Comparison of ENCODE assay signal across 1 cellular context in genomic region chr20:32466739-32467505, GRCh38.
TF ChIP-seq lines count a peak whose summit lies in the region.

No MANE protein-coding gene starts in this region.

TF ChIP-seq in HepG2, 621 proteins besides CTCF, POLR2A, EP300 and RAD21 (continued from another document):
- TF ChIP-seq MLXIP (CRISPR knock-in tag; IDR thresholded peaks at IDR 0.05; ENCODE audit: borderline replicate concordance): no peak
- TF ChIP-seq POGZ (CRISPR knock-in tag; IDR thresholded peaks at IDR 0.05): no peak
- TF ChIP-seq, protein P1, sequence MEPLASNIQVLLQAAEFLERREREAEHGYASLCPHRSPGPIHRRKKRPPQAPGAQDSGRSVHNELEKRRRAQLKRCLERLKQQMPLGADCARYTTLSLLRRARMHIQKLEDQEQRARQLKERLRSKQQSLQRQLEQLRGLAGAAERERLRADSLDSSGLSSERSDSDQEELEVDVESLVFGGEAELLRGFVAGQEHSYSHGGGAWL (CRISPR knock-in tag; IDR thresholded peaks at IDR 0.05): no peak
- TF ChIP-seq HDAC6 (IDR thresholded peaks at IDR 0.05; ENCODE audit: low read depth, low read length): no peak
- no peak for TF ChIP-seq ZNF44 (CRISPR knock-in tag; IDR thresholded peaks at IDR 0.05)
- TF ChIP-seq, protein P2, sequence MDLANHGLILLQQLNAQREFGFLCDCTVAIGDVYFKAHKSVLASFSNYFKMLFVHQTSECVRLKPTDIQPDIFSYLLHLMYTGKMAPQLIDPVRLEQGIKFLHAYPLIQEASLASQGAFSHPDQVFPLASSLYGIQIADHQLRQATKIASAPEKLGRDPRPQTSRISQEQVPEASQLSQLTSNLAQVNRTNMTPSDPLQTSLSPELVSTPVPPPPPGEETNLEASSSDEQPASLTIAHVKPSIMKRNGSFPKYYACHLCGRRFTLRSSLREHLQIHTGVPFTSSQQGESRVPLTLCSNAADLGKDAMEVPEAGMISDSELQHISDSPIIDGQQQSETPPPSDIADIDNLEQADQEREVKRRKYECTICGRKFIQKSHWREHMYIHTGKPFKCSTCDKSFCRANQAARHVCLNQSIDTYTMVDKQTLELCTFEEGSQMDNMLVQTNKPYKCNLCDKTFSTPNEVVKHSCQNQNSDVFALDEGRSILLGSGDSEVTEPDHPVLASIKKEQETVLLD (CRISPR knock-in tag; IDR thresholded peaks at IDR 0.05; ENCODE audit: low read depth): no peak
- TF ChIP-seq HOMEZ (CRISPR knock-in tag; IDR thresholded peaks at IDR 0.05; ENCODE audit: low read depth): no peak
- TF ChIP-seq, protein P3, sequence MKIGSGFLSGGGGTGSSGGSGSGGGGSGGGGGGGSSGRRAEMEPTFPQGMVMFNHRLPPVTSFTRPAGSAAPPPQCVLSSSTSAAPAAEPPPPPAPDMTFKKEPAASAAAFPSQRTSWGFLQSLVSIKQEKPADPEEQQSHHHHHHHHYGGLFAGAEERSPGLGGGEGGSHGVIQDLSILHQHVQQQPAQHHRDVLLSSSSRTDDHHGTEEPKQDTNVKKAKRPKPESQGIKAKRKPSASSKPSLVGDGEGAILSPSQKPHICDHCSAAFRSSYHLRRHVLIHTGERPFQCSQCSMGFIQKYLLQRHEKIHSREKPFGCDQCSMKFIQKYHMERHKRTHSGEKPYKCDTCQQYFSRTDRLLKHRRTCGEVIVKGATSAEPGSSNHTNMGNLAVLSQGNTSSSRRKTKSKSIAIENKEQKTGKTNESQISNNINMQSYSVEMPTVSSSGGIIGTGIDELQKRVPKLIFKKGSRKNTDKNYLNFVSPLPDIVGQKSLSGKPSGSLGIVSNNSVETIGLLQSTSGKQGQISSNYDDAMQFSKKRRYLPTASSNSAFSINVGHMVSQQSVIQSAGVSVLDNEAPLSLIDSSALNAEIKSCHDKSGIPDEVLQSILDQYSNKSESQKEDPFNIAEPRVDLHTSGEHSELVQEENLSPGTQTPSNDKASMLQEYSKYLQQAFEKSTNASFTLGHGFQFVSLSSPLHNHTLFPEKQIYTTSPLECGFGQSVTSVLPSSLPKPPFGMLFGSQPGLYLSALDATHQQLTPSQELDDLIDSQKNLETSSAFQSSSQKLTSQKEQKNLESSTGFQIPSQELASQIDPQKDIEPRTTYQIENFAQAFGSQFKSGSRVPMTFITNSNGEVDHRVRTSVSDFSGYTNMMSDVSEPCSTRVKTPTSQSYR (CRISPR knock-in tag; IDR thresholded peaks at IDR 0.05; ENCODE audit: borderline replicate concordance): no peak
- peak; percentile 46 for TF ChIP-seq RBM39 (IDR thresholded peaks at IDR 0.05; ENCODE audit: low read depth, low read length, poor library complexity, severe bottlenecking)
- TF ChIP-seq, protein P4, sequence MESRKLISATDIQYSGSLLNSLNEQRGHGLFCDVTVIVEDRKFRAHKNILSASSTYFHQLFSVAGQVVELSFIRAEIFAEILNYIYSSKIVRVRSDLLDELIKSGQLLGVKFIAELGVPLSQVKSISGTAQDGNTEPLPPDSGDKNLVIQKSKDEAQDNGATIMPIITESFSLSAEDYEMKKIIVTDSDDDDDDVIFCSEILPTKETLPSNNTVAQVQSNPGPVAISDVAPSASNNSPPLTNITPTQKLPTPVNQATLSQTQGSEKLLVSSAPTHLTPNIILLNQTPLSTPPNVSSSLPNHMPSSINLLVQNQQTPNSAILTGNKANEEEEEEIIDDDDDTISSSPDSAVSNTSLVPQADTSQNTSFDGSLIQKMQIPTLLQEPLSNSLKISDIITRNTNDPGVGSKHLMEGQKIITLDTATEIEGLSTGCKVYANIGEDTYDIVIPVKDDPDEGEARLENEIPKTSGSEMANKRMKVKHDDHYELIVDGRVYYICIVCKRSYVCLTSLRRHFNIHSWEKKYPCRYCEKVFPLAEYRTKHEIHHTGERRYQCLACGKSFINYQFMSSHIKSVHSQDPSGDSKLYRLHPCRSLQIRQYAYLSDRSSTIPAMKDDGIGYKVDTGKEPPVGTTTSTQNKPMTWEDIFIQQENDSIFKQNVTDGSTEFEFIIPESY (CRISPR knock-in tag; IDR thresholded peaks at IDR 0.05): 0 out of 2 replicates have a peak, but pooled peaks have one; percentile 31
- no peak for TF ChIP-seq ADNP (CRISPR knock-in tag; IDR thresholded peaks at IDR 0.05)
- no peak for TF ChIP-seq FOXP1 (IDR thresholded peaks at IDR 0.05)
- TF ChIP-seq FOXP1 (CRISPR knock-in tag; IDR thresholded peaks at IDR 0.05): no peak
- TF ChIP-seq ZNF891 (CRISPR knock-in tag; IDR thresholded peaks at IDR 0.05): 0 out of 2 replicates have a peak, but pooled peaks have one; percentile 21
- no peak for TF ChIP-seq ZMYM4 (CRISPR knock-in tag; IDR thresholded peaks at IDR 0.05)
- no peak for TF ChIP-seq FOSL2 (CRISPR knock-in tag; IDR thresholded peaks at IDR 0.05)
- no peak for TF ChIP-seq ZIK1 (CRISPR knock-in tag; IDR thresholded peaks at IDR 0.05; ENCODE audit: borderline replicate concordance, low read depth)
- TF ChIP-seq ZNF781 (CRISPR knock-in tag; IDR thresholded peaks at IDR 0.05; ENCODE audit: borderline replicate concordance, not compliant biosample characterization): no peak
- no peak for TF ChIP-seq ZNF616 (CRISPR knock-in tag; IDR thresholded peaks at IDR 0.05; ENCODE audit: low read depth)
- no peak for TF ChIP-seq ZNF12 (CRISPR knock-in tag; IDR thresholded peaks at IDR 0.05)
- no peak for TF ChIP-seq FOXM1 (CRISPR knock-in tag; IDR thresholded peaks at IDR 0.05)
- no peak for TF ChIP-seq JUNB (CRISPR knock-in tag; IDR thresholded peaks at IDR 0.05; ENCODE audit: borderline replicate concordance)
- 0 out of 2 replicates have a peak, but pooled peaks have one; percentile 20 for TF ChIP-seq KDM5B (CRISPR knock-in tag; IDR thresholded peaks at IDR 0.05; ENCODE audit: borderline replicate concordance)
- no peak for TF ChIP-seq ZNF790 (CRISPR knock-in tag; IDR thresholded peaks at IDR 0.05; ENCODE audit: borderline replicate concordance)
- TF ChIP-seq HIVEP1 (CRISPR knock-in tag; IDR thresholded peaks at IDR 0.05): 0 out of 2 replicates have a peak, but pooled peaks have one; percentile 65
- no peak for TF ChIP-seq GTF3A (CRISPR knock-in tag; conservative IDR thresholded peaks at IDR 0.05)
- TF ChIP-seq ZNF709 (CRISPR knock-in tag; IDR thresholded peaks at IDR 0.05): no peak
- no peak for TF ChIP-seq ZSCAN22 (CRISPR knock-in tag; IDR thresholded peaks at IDR 0.05)
- no peak for TF ChIP-seq TP53 (CRISPR knock-in tag; conservative IDR thresholded peaks at IDR 0.05)
- TF ChIP-seq ZNF576 (CRISPR knock-in tag; IDR thresholded peaks at IDR 0.05): no peak
- TF ChIP-seq ZNF614 (CRISPR knock-in tag; IDR thresholded peaks at IDR 0.05; ENCODE audit: borderline replicate concordance): no peak
- no peak for TF ChIP-seq SALL1 (CRISPR knock-in tag; IDR thresholded peaks at IDR 0.05)
- TF ChIP-seq MXD4 (CRISPR knock-in tag; IDR thresholded peaks at IDR 0.05): no peak
- TF ChIP-seq, protein P5, sequence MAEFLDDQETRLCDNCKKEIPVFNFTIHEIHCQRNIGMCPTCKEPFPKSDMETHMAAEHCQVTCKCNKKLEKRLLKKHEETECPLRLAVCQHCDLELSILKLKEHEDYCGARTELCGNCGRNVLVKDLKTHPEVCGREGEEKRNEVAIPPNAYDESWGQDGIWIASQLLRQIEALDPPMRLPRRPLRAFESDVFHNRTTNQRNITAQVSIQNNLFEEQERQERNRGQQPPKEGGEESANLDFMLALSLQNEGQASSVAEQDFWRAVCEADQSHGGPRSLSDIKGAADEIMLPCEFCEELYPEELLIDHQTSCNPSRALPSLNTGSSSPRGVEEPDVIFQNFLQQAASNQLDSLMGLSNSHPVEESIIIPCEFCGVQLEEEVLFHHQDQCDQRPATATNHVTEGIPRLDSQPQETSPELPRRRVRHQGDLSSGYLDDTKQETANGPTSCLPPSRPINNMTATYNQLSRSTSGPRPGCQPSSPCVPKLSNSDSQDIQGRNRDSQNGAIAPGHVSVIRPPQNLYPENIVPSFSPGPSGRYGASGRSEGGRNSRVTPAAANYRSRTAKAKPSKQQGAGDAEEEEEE (CRISPR knock-in tag; IDR thresholded peaks at IDR 0.05; ENCODE audit: borderline replicate concordance): no peak
- TF ChIP-seq, protein P6, sequence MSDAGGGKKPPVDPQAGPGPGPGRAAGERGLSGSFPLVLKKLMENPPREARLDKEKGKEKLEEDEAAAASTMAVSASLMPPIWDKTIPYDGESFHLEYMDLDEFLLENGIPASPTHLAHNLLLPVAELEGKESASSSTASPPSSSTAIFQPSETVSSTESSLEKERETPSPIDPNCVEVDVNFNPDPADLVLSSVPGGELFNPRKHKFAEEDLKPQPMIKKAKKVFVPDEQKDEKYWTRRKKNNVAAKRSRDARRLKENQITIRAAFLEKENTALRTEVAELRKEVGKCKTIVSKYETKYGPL (CRISPR knock-in tag; IDR thresholded peaks at IDR 0.05): no peak
- no peak for TF ChIP-seq ZC3H4 (CRISPR knock-in tag; IDR thresholded peaks at IDR 0.05; ENCODE audit: borderline replicate concordance)
- no peak for TF ChIP-seq BCL6 (CRISPR knock-in tag; IDR thresholded peaks at IDR 0.05)
- TF ChIP-seq KMT2A (CRISPR knock-in tag; IDR thresholded peaks at IDR 0.05): 0 out of 2 replicates have a peak, but pooled peaks have one; percentile 15
- no peak for TF ChIP-seq ATF7 (IDR thresholded peaks at IDR 0.05)
- no peak for TF ChIP-seq ATF7 (CRISPR knock-in tag; IDR thresholded peaks at IDR 0.05)
- TF ChIP-seq ATF1 (CRISPR knock-in tag; IDR thresholded peaks at IDR 0.05): no peak
- TF ChIP-seq, protein P7, sequence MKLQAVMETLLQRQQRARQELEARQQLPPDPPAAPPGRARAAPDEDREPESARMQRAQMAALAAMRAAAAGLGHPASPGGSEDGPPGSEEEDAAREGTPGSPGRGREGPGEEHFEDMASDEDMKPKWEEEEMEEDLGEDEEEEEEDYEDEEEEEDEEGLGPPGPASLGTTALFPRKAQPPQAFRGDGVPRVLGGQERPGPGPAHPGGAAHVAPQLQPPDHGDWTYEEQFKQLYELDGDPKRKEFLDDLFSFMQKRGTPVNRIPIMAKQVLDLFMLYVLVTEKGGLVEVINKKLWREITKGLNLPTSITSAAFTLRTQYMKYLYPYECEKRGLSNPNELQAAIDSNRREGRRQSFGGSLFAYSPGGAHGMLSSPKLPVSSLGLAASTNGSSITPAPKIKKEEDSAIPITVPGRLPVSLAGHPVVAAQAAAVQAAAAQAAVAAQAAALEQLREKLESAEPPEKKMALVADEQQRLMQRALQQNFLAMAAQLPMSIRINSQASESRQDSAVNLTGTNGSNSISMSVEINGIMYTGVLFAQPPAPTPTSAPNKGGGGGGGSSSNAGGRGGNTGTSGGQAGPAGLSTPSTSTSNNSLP (IDR thresholded peaks at IDR 0.05; ENCODE audit: low read depth, low read length): no peak
- TF ChIP-seq ZNF260 (CRISPR knock-in tag; IDR thresholded peaks at IDR 0.05; ENCODE audit: borderline replicate concordance, low read depth): no peak
- no peak for TF ChIP-seq RELA (CRISPR knock-in tag; IDR thresholded peaks at IDR 0.05)
- no peak for TF ChIP-seq CSRNP2 (CRISPR knock-in tag; conservative IDR thresholded peaks at IDR 0.05; ENCODE audit: low read depth)
- TF ChIP-seq ZNF563 (CRISPR knock-in tag; IDR thresholded peaks at IDR 0.05): peak; percentile 50; the same call in 1 of the 2 replicates
- TF ChIP-seq EED (CRISPR knock-in tag; IDR thresholded peaks at IDR 0.05): 0 out of 2 replicates have a peak, but pooled peaks have one; percentile 44
